20 cellular contexts compared by ENCODE assay signal in genomic region chr5:91591076-91591475, GRCh38.
A peak's percentile ranks its signal among the peaks of the same experiment; 100 is the strongest.
DNase-seq lines count a peak whose midpoint lies in the region; ATAC-seq and TF ChIP-seq lines count a peak whose summit lies in the region.
"Had no signal": no experiment of that assay in that cellular context is flagged by ENCODE, and none has a peak within 500 bp of the region (broad histone marks: within the 10 kb centered on the region; RNA-seq: fewer than 3 reads in every experiment).

No MANE protein-coding gene starts in this region.

- H3K4me3 ChIP-seq in HCT116 (replicated peaks in 1 of 2; ENCODE audit: low read depth in 1 of 2, low read length in 2 of 2) = no peak overlapping the region
- no peak overlapping the region for H3K4me3 ChIP-seq in OCI-LY7 (ENCODE audit: low read depth, low read length, poor library complexity, severe bottlenecking)
- H3K4me3 ChIP-seq in fibroblast of mammary gland (ENCODE audit: control insufficient read depth, low read depth, low read length) = no peak overlapping the region
- no peak overlapping the region for H3K4me3 ChIP-seq in upper lobe of left lung
- H3K4me3 ChIP-seq in psoas muscle = no peak overlapping the region
- H3K4me3 ChIP-seq: cardiac muscle cell, prostate gland, skin epidermis had no signal

- TF ChIP-seq CTCF in HCT116 (IDR thresholded peaks at IDR 0.05 in 2 of 3, conservative IDR thresholded peaks at IDR 0.05 in 1 of 3; ENCODE audit: borderline replicate concordance in 1 of 3, insufficient read depth in 1 of 3, low read depth in 2 of 3, low read length in 2 of 3) (no peak), OCI-LY7 (conservative IDR thresholded peaks at IDR 0.05; ENCODE audit: low read length) (no peak), fibroblast of mammary gland (conservative IDR thresholded peaks at IDR 0.05; ENCODE audit: control insufficient read depth, insufficient read depth, low read depth, low read length) (no peak), upper lobe of left lung (IDR thresholded peaks at IDR 0.05) (no peak), psoas muscle (IDR thresholded peaks at IDR 0.05) (no peak)

- POLR2A ChIA-PET in HCT116 (lab: Charles Lee) = no interaction called here
- POLR2A ChIA-PET in OCI-LY7 (lab: Charles Lee) = interaction anchor here (1.9 kb wide), 1 partner anchor 10 kb away, joined by 6 read pairs; no protein-coding TSS in a partner anchor

- H3K9me3 ChIP-seq in HCT116 (ENCODE audit: control insufficient read depth in 1 of 2, insufficient read depth in 1 of 2, low read depth in 1 of 2, low read length in 2 of 2) (peaks cover 3 to 14% of the 10 kb centered on the region in 2 experiments; a peak in 2 of 4 replicates), OCI-LY7 (ENCODE audit: low read length) (peaks cover 14% of the 10 kb centered on the region), upper lobe of left lung (peaks cover 0 to 21% (median 8%) of the 10 kb centered on the region in 4 donors), psoas muscle (peaks cover 5% of the 10 kb centered on the region)
- H3K9me3 ChIP-seq: prostate gland had no signal

- H3K36me3 ChIP-seq in HCT116 (ENCODE audit: control insufficient read depth in 1 of 2, insufficient read depth in 2 of 2, low read length in 2 of 2) = no peaks in the 10 kb centered on the region
- H3K36me3 ChIP-seq in OCI-LY7 (ENCODE audit: insufficient read depth, low read length) = no peaks in the 10 kb centered on the region
- no peaks in the 10 kb centered on the region for H3K36me3 ChIP-seq in upper lobe of left lung
- no peaks in the 10 kb centered on the region for H3K36me3 ChIP-seq in psoas muscle (ENCODE audit: insufficient read depth in 1 of 2, low read depth in 1 of 2)
- H3K36me3 ChIP-seq: cardiac muscle cell, prostate gland had no signal

- H3K9me2 ChIP-seq in HCT116 (ENCODE audit: insufficient read depth) (no peaks in the 10 kb centered on the region), OCI-LY7 (ENCODE audit: insufficient read depth, low read length) (no peaks in the 10 kb centered on the region)

- ATAC-seq in HCT116 (no peak), upper lobe of left lung (ENCODE audit: low FRiP score in 2 of 2) (no peak), psoas muscle (no peak), HG03108 (IDR thresholded peaks at IDR 0.05; ENCODE audit: unreplicated experiment) (no peak)
- ATAC-seq: foreskin keratinocyte, left colon had no signal

- WGBS in upper lobe of left lung, 2 donors = 21 to 24% methylated on average over 1 of the region's 1 CpG
- 22 to 33% (median 32%) methylated on average over 1 of the region's 1 CpG for WGBS in psoas muscle, 3 donors

- intact Hi-C loops in HCT116 (cut with micrococcal nuclease) = no loop called here
- intact Hi-C loops in OCI-LY7 (cut with micrococcal nuclease; ENCODE audit: unreplicated experiment) = no loop called here
- intact Hi-C loops in psoas muscle (cut with DNase I) = no loop called here

- no peak overlapping the region for H3K4me2 ChIP-seq in HCT116 (ENCODE audit: low read length)
- H3K4me2 ChIP-seq in OCI-LY7 (ENCODE audit: low read length) = no peak overlapping the region

- in situ Hi-C loops in Caki2 (cut with HindIII; ENCODE audit: low pct_unique_long_range_greater_than_20kb, low sequenced_read_pairs) = no loop called here

- peak; percentile 4 for DNase-seq in Caki2 (ENCODE audit: low read depth)
- peak; percentile 33 for DNase-seq in HCT116 (ENCODE audit: low read depth, low spot score)
- DNase-seq in OCI-LY7 (ENCODE audit: low spot score) = peak; percentile 30
- peak; percentile 34 for DNase-seq in fibroblast of mammary gland (ENCODE audit: low read depth)
- no peak for DNase-seq in upper lobe of left lung
- no peak for DNase-seq in psoas muscle
- DNase-seq: activated CD4-positive, CD25-positive, alpha-beta regulatory T cell treated with anti-CD3 and anti-CD28 coated beads, Interleukin-2, amount 50 U/mL, for 72 hours; COR-L47; GF-D8; H9; left colon; midbrain; NCI-H1105; nephron progenitor cell; stimulated activated CD4-positive, alpha-beta T cell treated with anti-CD3 and anti-CD28 coated beads, Interleukin-2, amount 100 ng/mL, for 48 hours had no signal

- CTCF ChIA-PET in HCT116 (lab: Charles Lee) (no interaction called here), OCI-LY7 (lab: Charles Lee; ENCODE audit: unreplicated experiment) (no interaction called here)

- H3K27ac ChIP-seq in HCT116 (ENCODE audit: low read depth, low read length) (no peak overlapping the region), OCI-LY7 (ENCODE audit: low read depth, low read length, poor library complexity, severe bottlenecking) (no peak overlapping the region), upper lobe of left lung (no peak overlapping the region), psoas muscle (no peak overlapping the region)
- H3K27ac ChIP-seq: cardiac muscle cell, foreskin keratinocyte, prostate gland, skin epidermis had no signal

- no peaks in the 10 kb centered on the region for H4K20me1 ChIP-seq in HCT116 (ENCODE audit: insufficient read depth)
- no peaks in the 10 kb centered on the region for H4K20me1 ChIP-seq in OCI-LY7 (ENCODE audit: insufficient read depth, low read length)

- RAD21 ChIA-PET in HCT116 (lab: Charles Lee; ENCODE audit: low non-redundant PET in 1 of 2, low total read pairs in 2 of 2, uncharacterized antibody in 2 of 2, unreplicated experiment in 2 of 2) = no interaction called here

- H3K9ac ChIP-seq in HCT116 (ENCODE audit: low read length) = no peak overlapping the region

- TF ChIP-seq EP300 in upper lobe of left lung (IDR thresholded peaks at IDR 0.05) = no peak

- TF ChIP-seq POLR2A in HCT116 (IDR thresholded peaks at IDR 0.05; ENCODE audit: borderline replicate concordance, extremely low read depth, insufficient read depth, insufficient read length) = no peak
- no peak for TF ChIP-seq POLR2A in upper lobe of left lung (IDR thresholded peaks at IDR 0.05)

- H3K79me2 ChIP-seq in HCT116 (ENCODE audit: insufficient read depth, low read length) (no peaks in the 10 kb centered on the region), OCI-LY7 (ENCODE audit: insufficient read depth, low read depth, low read length) (no peaks in the 10 kb centered on the region)

- TF ChIP-seq RAD21 in HCT116 (IDR thresholded peaks at IDR 0.05; ENCODE audit: low read depth) = no peak

- BruUV-seq in HCT116 (replicated peaks; lab: Mats Ljungman, UMichigan) = no TSS peak
- no TSS peak for BruUV-seq in OCI-LY7 (replicated peaks; lab: Mats Ljungman, UMichigan)

- no peaks in the 10 kb centered on the region for H3K4me1 ChIP-seq in HCT116 (ENCODE audit: control insufficient read depth in 1 of 2, insufficient read depth in 2 of 2, low read length in 2 of 2)
- H3K4me1 ChIP-seq in OCI-LY7 (ENCODE audit: insufficient read depth, low read length, poor library complexity, severe bottlenecking) = no peaks in the 10 kb centered on the region
- H3K4me1 ChIP-seq in upper lobe of left lung = peaks cover 0 to 4% (median 0%) of the 10 kb centered on the region in 4 donors
- H3K4me1 ChIP-seq in psoas muscle = no peaks in the 10 kb centered on the region
- H3K4me1 ChIP-seq: foreskin keratinocyte, prostate gland had no signal

- H3K27me3 ChIP-seq in HCT116 (ENCODE audit: insufficient read depth, low read length) (no peaks in the 10 kb centered on the region), upper lobe of left lung (no peaks in the 10 kb centered on the region), psoas muscle (ENCODE audit: insufficient read depth in 3 of 3, low read length in 2 of 3) (no peaks in the 10 kb centered on the region)
- H3K27me3 ChIP-seq: cardiac muscle cell, foreskin keratinocyte had no signal

- no peak overlapping the region for H2AFZ ChIP-seq in HCT116 (ENCODE audit: low read depth, low read length, poor library complexity, severe bottlenecking)
- no peak overlapping the region for H2AFZ ChIP-seq in OCI-LY7 (ENCODE audit: low read length)

TF ChIP-seq in HCT116, 20 proteins besides CTCF, POLR2A, EP300 and RAD21:
- no peak for TF ChIP-seq ZNF274 (IDR thresholded peaks at IDR 0.05; ENCODE audit: low read depth, low read length)
- TF ChIP-seq CBX3 (IDR thresholded peaks at IDR 0.05; ENCODE audit: low read depth) = peak; percentile 61; the same call in 1 of the 2 replicates
- TF ChIP-seq POLR2AphosphoS5 (IDR thresholded peaks at IDR 0.05; ENCODE audit: low read depth, low read length) = no peak

Comparison
In these comparisons a context has a peak if more than half of its experiments do, and no peak if none do; other contexts are left out.
1. DNase-seq: peak in Caki2 (single experiment), HCT116 (single experiment), OCI-LY7 (single experiment) and fibroblast of mammary gland (single experiment); none in upper lobe of left lung (0 of 2) and psoas muscle (0 of 2).